In the genomic region with DNA sequence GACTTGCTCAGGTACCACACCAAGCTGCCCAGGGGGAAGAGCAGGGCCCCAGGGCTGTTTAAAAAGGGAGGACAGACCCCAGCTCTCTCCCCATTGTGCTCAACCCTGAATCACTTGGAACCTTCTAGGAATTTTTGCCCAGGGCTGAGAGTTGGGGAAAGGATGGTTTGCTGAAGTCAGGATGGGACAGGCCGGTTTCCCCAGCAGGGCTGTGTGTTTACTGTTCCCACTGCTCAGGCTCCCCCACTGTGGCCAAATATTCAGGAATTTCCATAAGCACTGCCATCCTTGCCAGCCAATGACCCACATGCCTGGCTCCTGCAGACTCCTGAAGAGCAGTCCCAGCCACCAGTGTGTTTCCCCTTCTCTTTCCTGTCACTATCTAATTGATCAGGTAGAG, we compare ENCODE assay signal across 24 cellular contexts.
DNase-seq lines count a peak whose midpoint lies in the region; ATAC-seq, FAIRE-seq and TF ChIP-seq lines count a peak whose summit lies in the region.
"Had no signal": no experiment of that assay in that cellular context is flagged by ENCODE, and none has a peak within 500 bp of the region (broad histone marks: within the 10 kb centered on the region; RNA-seq: fewer than 3 reads in every experiment).

No MANE protein-coding gene starts in this region.

- H3K36me3 Mint-ChIP-seq in activated CD4-positive, alpha-beta T cell treated with anti-CD3 and anti-CD28 coated beads for 36 hours (ENCODE audit: low read depth), result no peaks in the 10 kb centered on the region
- H3K36me3 Mint-ChIP-seq: natural killer cell had no signal

- H3K4me3 ChIP-seq in DND-41 (ENCODE audit: low read depth in 1 of 2, low read length in 2 of 2) (no peak overlapping the region), esophagus muscularis mucosa (no peak overlapping the region), trophoblast cell (ENCODE audit: low read depth, low read length) (no peak overlapping the region), kidney (ENCODE audit: low read length in 2 of 2) (no peak overlapping the region)
- H3K4me3 ChIP-seq: body of pancreas, gastrocnemius medialis, PC-9, upper lobe of left lung had no signal

- H3K27ac ChIP-seq in DND-41 (ENCODE audit: low read length) (peak overlapping the region; percentile 61), esophagus muscularis mucosa (replicated peaks in 1 of 4) (peak overlapping the region in 1 of 4 donors; percentile 22), trophoblast cell (ENCODE audit: low read depth, low read length) (peak overlapping the region; percentile 54), kidney (ENCODE audit: low read depth in 2 of 2, low read length in 2 of 2) (no peak overlapping the region)
- H3K27ac ChIP-seq: body of pancreas, PC-9 had no signal

- no peak for ATAC-seq in activated CD4-positive, alpha-beta T cell treated with anti-CD3 and anti-CD28 coated beads for 36 hours
- ATAC-seq in DND-41 (ENCODE audit: insufficient read depth, low read depth), result no peak
- no peak for ATAC-seq in HG03108 (IDR thresholded peaks at IDR 0.05; ENCODE audit: unreplicated experiment)
- ATAC-seq: body of pancreas; effector memory CD8-positive, alpha-beta T cell; esophagus mucosa; natural killer cell had no signal

- no peak for TF ChIP-seq EP300 in esophagus muscularis mucosa (IDR thresholded peaks at IDR 0.05)

- H3K4ac ChIP-seq in trophoblast cell (ENCODE audit: low read depth, low read length), result no peak overlapping the region

- H3K9me3 Mint-ChIP-seq in activated CD4-positive, alpha-beta T cell treated with anti-CD3 and anti-CD28 coated beads for 36 hours (ENCODE audit: low read depth), result no peaks in the 10 kb centered on the region

- no peaks in the 10 kb centered on the region for H4K20me1 ChIP-seq in DND-41 (ENCODE audit: insufficient read depth, low read length)

- TF ChIP-seq CTCF in DND-41 (IDR thresholded peaks at IDR 0.05; ENCODE audit: borderline replicate concordance, extremely low read depth, low read length, poor library complexity, severe bottlenecking) (no peak), esophagus muscularis mucosa (IDR thresholded peaks at IDR 0.05) (no peak), kidney (IDR thresholded peaks at IDR 0.05; ENCODE audit: borderline replicate concordance, extremely low read depth, insufficient read depth) (no peak)

- H3K79me1 ChIP-seq in trophoblast cell (ENCODE audit: low read length), result no peaks in the 10 kb centered on the region

- H2AK5ac ChIP-seq in trophoblast cell (ENCODE audit: low read length), result no peak overlapping the region

- H3K27me3 Mint-ChIP-seq in activated CD4-positive, alpha-beta T cell treated with anti-CD3 and anti-CD28 coated beads for 36 hours, result no peaks in the 10 kb centered on the region

- intact Hi-C loops in activated CD4-positive, alpha-beta T cell treated with anti-CD3 and anti-CD28 coated beads for 36 hours (cut with DNase I, micrococcal nuclease), result no loop called here
- intact Hi-C loops in esophagus muscularis mucosa (cut with DNase I), result no loop called here
- intact Hi-C loops in kidney (cut with DNase I), result no loop called here

- no peak overlapping the region for H2BK120ac ChIP-seq in trophoblast cell (ENCODE audit: insufficient read depth, low read length, poor library complexity)

- no peak overlapping the region for H3K4me3 Mint-ChIP-seq in activated CD4-positive, alpha-beta T cell treated with anti-CD3 and anti-CD28 coated beads for 36 hours
- H3K4me3 Mint-ChIP-seq: effector memory CD8-positive, alpha-beta T cell; natural killer cell had no signal

- no peak for FAIRE-seq in kidney (lab: Jason Lieb, UNC)

- H3K4me2 ChIP-seq in DND-41 (ENCODE audit: insufficient read depth, low read length) (peak overlapping the region; percentile 49), trophoblast cell (ENCODE audit: low read length) (no peak overlapping the region)
- H3K4me2 ChIP-seq: PC-9 had no signal

- H3K9me3 ChIP-seq in DND-41 (ENCODE audit: insufficient read depth, low read length, severe bottlenecking) (no peaks in the 10 kb centered on the region), esophagus muscularis mucosa (no peaks in the 10 kb centered on the region), trophoblast cell (ENCODE audit: insufficient read depth, low read depth, low read length) (no peaks in the 10 kb centered on the region), kidney (ENCODE audit: control insufficient read depth in 1 of 2, low read length in 2 of 2) (no peaks in the 10 kb centered on the region)
- H3K9me3 ChIP-seq: body of pancreas, gastrocnemius medialis, upper lobe of left lung had no signal

- H2BK5ac ChIP-seq in trophoblast cell (ENCODE audit: low read depth, low read length, poor library complexity), result no peak overlapping the region

- H4K91ac ChIP-seq in trophoblast cell (ENCODE audit: low read depth, low read length), result no peak overlapping the region

- TF ChIP-seq POLR2A in esophagus muscularis mucosa (IDR thresholded peaks at IDR 0.05; ENCODE audit: low read depth), result no peak

- peaks cover 46% of the 10 kb centered on the region for H3K4me1 Mint-ChIP-seq in activated CD4-positive, alpha-beta T cell treated with anti-CD3 and anti-CD28 coated beads for 36 hours

- no peaks in the 10 kb centered on the region for H3K27me3 ChIP-seq in DND-41 (ENCODE audit: insufficient read depth, low read length, poor library complexity)
- no peaks in the 10 kb centered on the region for H3K27me3 ChIP-seq in esophagus muscularis mucosa
- H3K27me3 ChIP-seq in trophoblast cell (ENCODE audit: insufficient read depth, low read length), result no peaks in the 10 kb centered on the region
- H3K27me3 ChIP-seq: body of pancreas, gastrocnemius medialis, upper lobe of left lung had no signal

- DNase-seq in activated CD4-positive, alpha-beta T cell treated with anti-CD3 and anti-CD28 coated beads for 36 hours, result no peak
- no peak for DNase-seq in activated CD4-positive, alpha-beta T cell treated with anti-CD3 and anti-CD28 coated beads, Interleukin-2, amount 50 U/mL, for 1 hour
- DNase-seq in DND-41 (no peak), esophagus muscularis mucosa (ENCODE audit: extremely low spot score) (peak; percentile 78), trophoblast cell (no peak), NCI-H2029 treated with DMSO at 0.1 percent for 48 hours (lab: John Stamatoyannopoulos, UW) (no peak), kidney (no peak)
- DNase-seq: 8988T; activated CD8-positive, alpha-beta memory T cell treated with anti-CD3 and anti-CD28 coated beads, Interleukin-2, amount 50 U/mL, for 4 hours; AML-193; COR-L47; effector memory CD8-positive, alpha-beta T cell; natural killer cell; NCI-H1048; NCI-H187 treated with DMSO at 0.1 percent for 48 hours; NCI-H82; PC-9; stimulated activated CD4-positive, alpha-beta T cell treated with anti-CD3 and anti-CD28 coated beads, Interleukin-1b, Interleukin-23, amount 100 ng/mL, for 48 hours; T-helper 1 cell had no signal

- CTCF ChIA-PET in activated CD4-positive, alpha-beta T cell treated with anti-CD3 and anti-CD28 coated beads for 36 hours (lab: Charles Lee), result no interaction called here

- H3K79me2 ChIP-seq in DND-41 (ENCODE audit: insufficient read depth, low read length), result no peaks in the 10 kb centered on the region
- no peaks in the 10 kb centered on the region for H3K79me2 ChIP-seq in trophoblast cell (ENCODE audit: control insufficient read depth, insufficient read depth, low read length, poor library complexity)

- H3K27ac Mint-ChIP-seq in activated CD4-positive, alpha-beta T cell treated with anti-CD3 and anti-CD28 coated beads for 36 hours, result peak overlapping the region; percentile 43
- H3K27ac Mint-ChIP-seq: effector memory CD8-positive, alpha-beta T cell; natural killer cell had no signal

- no peak overlapping the region for H3K23ac ChIP-seq in trophoblast cell (ENCODE audit: low read length)

- no peak overlapping the region for H4K12ac ChIP-seq in trophoblast cell (ENCODE audit: low read depth, low read length)

- 50% methylated on average over 1 of the region's 1 CpG for WGBS in esophagus muscularis mucosa
- no CpG with 5 or more reads among the region's 1 CpG for WGBS in trophoblast cell (ENCODE audit: extremely low coverage, insufficient coverage, insufficient read length)

- H2AFZ ChIP-seq in DND-41 (ENCODE audit: low read depth, low read length) (peak overlapping the region; percentile 19), trophoblast cell (ENCODE audit: insufficient read depth, low read length, poor library complexity) (no peak overlapping the region)
- H2AFZ ChIP-seq: PC-9 had no signal

- H3K18ac ChIP-seq in trophoblast cell (ENCODE audit: low read length), result no peak overlapping the region

- peak overlapping the region; percentile 43 for H4K8ac ChIP-seq in trophoblast cell (ENCODE audit: low read depth, low read length)

- peak overlapping the region; percentile 41 for H2BK12ac ChIP-seq in trophoblast cell (ENCODE audit: low read length)

- no peak overlapping the region for H3K14ac ChIP-seq in trophoblast cell (ENCODE audit: low read length)

- H3K36me3 ChIP-seq in DND-41 (ENCODE audit: insufficient read depth, low read length) (no peaks in the 10 kb centered on the region), esophagus muscularis mucosa (no peaks in the 10 kb centered on the region), trophoblast cell (ENCODE audit: control insufficient read depth in 1 of 2, insufficient read depth in 2 of 2, low read length in 2 of 2) (no peaks in the 10 kb centered on the region), kidney (ENCODE audit: control insufficient read depth in 1 of 2, insufficient read depth in 2 of 2, low read length in 2 of 2) (no peaks in the 10 kb centered on the region)
- H3K36me3 ChIP-seq: gastrocnemius medialis, upper lobe of left lung had no signal

- peak overlapping the region; percentile 30 for H3K9ac ChIP-seq in DND-41 (ENCODE audit: low read depth, low read length)
- no peak overlapping the region for H3K9ac ChIP-seq in trophoblast cell (ENCODE audit: low read length)
- H3K9ac ChIP-seq in kidney (ENCODE audit: low read length in 2 of 2), result no peak overlapping the region

- peaks cover 43% of the 10 kb centered on the region for H3K4me1 ChIP-seq in DND-41 (ENCODE audit: insufficient read depth, low read length)
- H3K4me1 ChIP-seq in esophagus muscularis mucosa, result peaks cover 14 to 22% (median 19%) of the 10 kb centered on the region in 4 donors
- H3K4me1 ChIP-seq in trophoblast cell (ENCODE audit: control insufficient read depth in 1 of 2, insufficient read depth in 2 of 2, low read length in 2 of 2), result peaks cover 6 to 16% of the 10 kb centered on the region in 2 experiments
- H3K4me1 ChIP-seq in kidney (ENCODE audit: control insufficient read depth in 1 of 2, insufficient read depth in 1 of 2, low read depth in 1 of 2, low read length in 2 of 2), result no peaks in the 10 kb centered on the region
- H3K4me1 ChIP-seq: body of pancreas had no signal

- POLR2A ChIA-PET in activated CD4-positive, alpha-beta T cell treated with anti-CD3 and anti-CD28 coated beads for 36 hours (lab: Charles Lee), result no interaction called here

Comparison
In these comparisons a context has a peak if more than half of its experiments do, and no peak if none do; other contexts are left out.
1. H3K27ac ChIP-seq: peak in DND-41 (single experiment) and trophoblast cell (single experiment); none in kidney (0 of 2).